ENCODE assay signal across 29 cellular contexts in genomic region chr16:12513057-12513790, GRCh38.
DNase-seq lines count a peak whose midpoint lies in the region; ATAC-seq, FAIRE-seq and TF ChIP-seq lines count a peak whose summit lies in the region.
"Had no signal": no experiment of that assay in that cellular context is flagged by ENCODE, and none has a peak within 500 bp of the region (broad histone marks: within the 10 kb centered on the region; RNA-seq: fewer than 3 reads in every experiment).

No MANE protein-coding gene starts in this region.

- peak overlapping the region; percentile 49 for H3K23ac ChIP-seq in neuronal stem cell (ENCODE audit: low read depth, low read length, poor library complexity)

- H3K9me3 Mint-ChIP-seq in activated naive CD4-positive, alpha-beta T cell treated with anti-CD3 and anti-CD28 coated beads, Interleukin-2, amount 50 U/mL, for 72 hours, result no peaks in the 10 kb centered on the region
- H3K9me3 Mint-ChIP-seq: activated CD4-positive, alpha-beta memory T cell treated with anti-CD3 and anti-CD28 coated beads for 36 hours; activated naive CD4-positive, alpha-beta T cell treated with anti-CD3 and anti-CD28 coated beads, Interleukin-2, amount 50 U/mL, for 24 hours; activated T-helper 2 cell treated with anti-CD3 and anti-CD28 coated beads, Interferon-gamma antibody, Interleukin-2, Interleukin-4, amounts not matched to agents 10 μg/mL and 5 μg/mL and 100 μg/mL, durations not matched to agents 14 hours and 24 hours and 36 hours; CD8-positive, alpha-beta memory T cell; T-helper 1 cell treated with Interleukin-12 subunit alpha and Interleukin-12 subunit beta and Interleukin-4 antibody, amounts not matched to agents 30 μg/mL and 1 μg/mL, for 36 hours had no signal

- no peak for TF ChIP-seq CTCF in dorsolateral prefrontal cortex (IDR thresholded peaks at IDR 0.05 in 54 of 56, conservative IDR thresholded peaks at IDR 0.05 in 2 of 56; ENCODE audit: low read depth in 1 of 56, partially characterized antibody in 56 of 56)
- TF ChIP-seq CTCF in kidney (IDR thresholded peaks at IDR 0.05; ENCODE audit: borderline replicate concordance, extremely low read depth, insufficient read depth), result no peak

- peak overlapping the region; percentile 13 for H3K18ac ChIP-seq in neuronal stem cell (ENCODE audit: low read length)

- H2AFZ ChIP-seq in neuronal stem cell (ENCODE audit: low read length), result no peak overlapping the region
- H2AFZ ChIP-seq: GM23248 had no signal

- H3K4ac ChIP-seq in neuronal stem cell (ENCODE audit: low read length), result no peak overlapping the region

- ATAC-seq in activated naive CD4-positive, alpha-beta T cell treated with anti-CD3 and anti-CD28 coated beads, Interleukin-2, amount 50 U/mL, for 72 hours, result no peak
- no peak for ATAC-seq in HG03354 (IDR thresholded peaks at IDR 0.05; ENCODE audit: poor library complexity, severe bottlenecking, unreplicated experiment)
- ATAC-seq: activated CD4-positive, CD25-positive, alpha-beta regulatory T cell treated with anti-CD3 and anti-CD28 coated beads, Interleukin-2, amount 50 U/mL, for 24 hours; left ventricle myocardium superior; PC-3; psoas muscle had no signal

- H3K9me3 ChIP-seq in neuronal stem cell (replicated peaks in 1 of 2; ENCODE audit: control insufficient read depth in 2 of 2, insufficient read depth in 1 of 2, low read depth in 1 of 2, low read length in 2 of 2), result no peaks in the 10 kb centered on the region
- H3K9me3 ChIP-seq in kidney (ENCODE audit: control insufficient read depth in 1 of 2, low read length in 2 of 2), result no peaks in the 10 kb centered on the region
- H3K9me3 ChIP-seq: psoas muscle, sigmoid colon, SK-N-SH had no signal

- H2BK120ac ChIP-seq in neuronal stem cell (ENCODE audit: low read depth, low read length), result no peak overlapping the region

- peaks cover 0 to 2% of the 10 kb centered on the region in 2 donors for H3K4me1 ChIP-seq in neuronal stem cell (ENCODE audit: control insufficient read depth in 2 of 2, insufficient read depth in 1 of 2, low read depth in 1 of 2, low read length in 2 of 2)
- peaks cover 25 to 28% of the 10 kb centered on the region in 2 donors for H3K4me1 ChIP-seq in kidney (ENCODE audit: control insufficient read depth in 1 of 2, insufficient read depth in 1 of 2, low read depth in 1 of 2, low read length in 2 of 2)
- H3K4me1 ChIP-seq: psoas muscle, sigmoid colon had no signal

- FAIRE-seq in kidney (lab: Jason Lieb, UNC), result no peak

- no peak overlapping the region for H2BK15ac ChIP-seq in neuronal stem cell (ENCODE audit: low read length)

- no peaks in the 10 kb centered on the region for H3K36me3 ChIP-seq in neuronal stem cell (replicated peaks in 1 of 2; ENCODE audit: control insufficient read depth in 2 of 2, insufficient read depth in 2 of 2, low read length in 2 of 2)
- no peaks in the 10 kb centered on the region for H3K36me3 ChIP-seq in kidney (ENCODE audit: control insufficient read depth in 1 of 2, insufficient read depth in 2 of 2, low read length in 2 of 2)
- H3K36me3 ChIP-seq: sigmoid colon had no signal

- H3K27me3 ChIP-seq in dorsolateral prefrontal cortex (no peaks in the 10 kb centered on the region), neuronal stem cell (ENCODE audit: control insufficient read depth in 3 of 3, insufficient read depth in 3 of 3, low read depth in 1 of 3, low read length in 3 of 3) (no peaks in the 10 kb centered on the region)
- H3K27me3 ChIP-seq: sigmoid colon had no signal

- no peak overlapping the region for H2BK12ac ChIP-seq in neuronal stem cell (ENCODE audit: low read length)

- H4K91ac ChIP-seq in neuronal stem cell (ENCODE audit: low read depth, low read length, poor library complexity), result no peak overlapping the region

- H3K9ac ChIP-seq in neuronal stem cell (ENCODE audit: low read depth, low read length, poor library complexity) (no peak overlapping the region), kidney (ENCODE audit: low read length in 2 of 2) (no peak overlapping the region)
- H3K9ac ChIP-seq: GM23248, SK-N-SH had no signal

- WGBS in neuronal stem cell (ENCODE audit: extremely low coverage in 2 of 2, insufficient read length in 2 of 2, insufficient replicate concordance in 1 of 2), 2 donors, result no CpG with 5 or more reads among the region's 9 CpGs

- H3K27ac Mint-ChIP-seq in activated naive CD4-positive, alpha-beta T cell treated with anti-CD3 and anti-CD28 coated beads, Interleukin-2, amount 50 U/mL, for 72 hours, result peak overlapping the region; percentile 68 to 83
- H3K27ac Mint-ChIP-seq: activated CD4-positive, alpha-beta memory T cell treated with anti-CD3 and anti-CD28 coated beads for 36 hours; activated naive CD4-positive, alpha-beta T cell treated with anti-CD3 and anti-CD28 coated beads, Interleukin-2, amount 50 U/mL, for 24 hours; activated T-helper 2 cell treated with anti-CD3 and anti-CD28 coated beads, Interferon-gamma antibody, Interleukin-2, Interleukin-4, amounts not matched to agents 10 μg/mL and 5 μg/mL and 100 μg/mL, durations not matched to agents 14 hours and 24 hours and 36 hours; T-helper 1 cell treated with Interleukin-12 subunit alpha and Interleukin-12 subunit beta and Interleukin-4 antibody, amounts not matched to agents 30 μg/mL and 1 μg/mL, for 36 hours had no signal

- H3K27ac ChIP-seq in dorsolateral prefrontal cortex (peak overlapping the region in 51 of 59 donors; percentile 1 to 96 (median 69)), neuronal stem cell (replicated peaks; ENCODE audit: low read length) (no peak overlapping the region), kidney (ENCODE audit: low read depth in 2 of 2, low read length in 2 of 2) (no peak overlapping the region)
- H3K27ac ChIP-seq: epithelial cell of prostate, GM23248, psoas muscle, sigmoid colon had no signal

- no peak overlapping the region for H3K14ac ChIP-seq in neuronal stem cell (ENCODE audit: low read length)

- no peak overlapping the region for H3K4me2 ChIP-seq in neuronal stem cell (ENCODE audit: insufficient read depth, low read length, poor library complexity, severe bottlenecking)
- H3K4me2 ChIP-seq: SK-N-SH had no signal

- no peaks in the 10 kb centered on the region for H3K36me3 Mint-ChIP-seq in activated naive CD4-positive, alpha-beta T cell treated with anti-CD3 and anti-CD28 coated beads, Interleukin-2, amount 50 U/mL, for 72 hours
- H3K36me3 Mint-ChIP-seq: activated CD4-positive, alpha-beta memory T cell treated with anti-CD3 and anti-CD28 coated beads for 36 hours had no signal

- H3K79me1 ChIP-seq in neuronal stem cell (ENCODE audit: low read depth, low read length), result no peaks in the 10 kb centered on the region

- no peak for DNase-seq in activated naive CD4-positive, alpha-beta T cell treated with anti-CD3 and anti-CD28 coated beads, Interleukin-2, amount 50 U/mL, for 72 hours (ENCODE audit: low spot score in 2 of 2)
- no peak for DNase-seq in activated naive CD4-positive, alpha-beta T cell treated with Interleukin-2 at 50 U/mL for 16 hours
- DNase-seq in dorsolateral prefrontal cortex (peak in 1 of 10 donors; percentile 33), neuronal stem cell (ENCODE audit: low spot score) (no peak), kidney (no peak), NCI-H1436 treated with DMSO at 0.1 percent for 48 hours (lab: John Stamatoyannopoulos, UW) (no peak)
- DNase-seq: activated CD4-positive, alpha-beta memory T cell treated with anti-CD3 and anti-CD28 coated beads for 36 hours; activated CD8-positive, alpha-beta memory T cell treated with anti-CD3 and anti-CD28 coated beads, Interleukin-2, amount 50 U/mL, for 4 hours; AML-193; DMS 273 treated with DMSO at 0.1 percent for 48 hours; effector CD8-positive, alpha-beta T cell; GM23248; left ventricle myocardium superior; NCI-H1048; NCI-H1694 treated with DMSO at 0.1 percent for 48 hours; NCI-H2171 treated with DMSO at 0.1 percent for 48 hours; NCI-H69; PC-3; psoas muscle; SK-N-SH; stimulated activated CD4-positive, alpha-beta T cell treated with anti-CD3 and anti-CD28 coated beads, Interleukin-4, amount 100 ng/mL, for 1 hour had no signal

- no peak overlapping the region for H3K4me3 ChIP-seq in dorsolateral prefrontal cortex
- no peak overlapping the region for H3K4me3 ChIP-seq in neuronal stem cell (ENCODE audit: low read length in 2 of 2)
- H3K4me3 ChIP-seq in kidney (ENCODE audit: low read length in 2 of 2), result no peak overlapping the region
- H3K4me3 ChIP-seq: GM23248, psoas muscle, sigmoid colon had no signal

- no peak overlapping the region for H4K8ac ChIP-seq in neuronal stem cell (ENCODE audit: low read depth, low read length)

- intact Hi-C loops in dorsolateral prefrontal cortex (cut with DNase I) (loop anchor here in 1 of 2 donors (5.0 kb wide), 1 partner anchor 44 kb away; no protein-coding TSS in a partner anchor), kidney (cut with DNase I) (no loop called here)

- H2AK5ac ChIP-seq in neuronal stem cell (ENCODE audit: low read depth, low read length), result no peak overlapping the region

- no peak overlapping the region for H2BK5ac ChIP-seq in neuronal stem cell (ENCODE audit: low read length)

Comparison
In these comparisons a context has a peak if more than half of its experiments do, and no peak if none do; other contexts are left out.
1. H3K27ac ChIP-seq: peak in dorsolateral prefrontal cortex (51 of 59); none in neuronal stem cell (single experiment) and kidney (0 of 2).